8 cellular contexts compared by ENCODE assay signal in genomic region chr20:20860078-20860806, GRCh38.
DNase-seq lines count a peak whose midpoint lies in the region; ATAC-seq and TF ChIP-seq lines count a peak whose summit lies in the region.

No MANE protein-coding gene starts in this region.

- H3K4me3 ChIP-seq in AG09309 (ENCODE audit: control insufficient read depth, low read depth, low read length), result no peak overlapping the region

- no peaks in the 10 kb centered on the region for H3K36me3 Mint-ChIP-seq in chondrocyte (ENCODE audit: low read depth)

- peak; percentile 56 for DNase-seq in AG09309 (ENCODE audit: low read depth)
- peak; percentile 93 for DNase-seq in NCI-H510A treated with DMSO at 0.1 percent for 48 hours (lab: John Stamatoyannopoulos, UW)
- DNase-seq in activated CD4-positive, alpha-beta T cell treated with anti-CD3 and anti-CD28 coated beads for 1 hour, result peak; percentile 69
- no peak for DNase-seq in chondrocyte (ENCODE audit: low spot score)
- DNase-seq in left lobe of liver (ENCODE audit: low spot score), result peak; percentile 79
- peak; percentile 89 for DNase-seq in stimulated activated CD4-positive, alpha-beta T cell treated with anti-CD3 and anti-CD28 coated beads, Interleukin-4, amount 100 ng/mL, for 24 hours

- TF ChIP-seq CTCF in AG09309 (IDR thresholded peaks at IDR 0.05; ENCODE audit: control insufficient read depth, insufficient read depth, low read depth, low read length, missing control alignments) (peak; percentile 90), chondrocyte (IDR thresholded peaks at IDR 0.05) (peak; percentile 95)

- peaks cover 19% of the 10 kb centered on the region for H3K27me3 Mint-ChIP-seq in chondrocyte (ENCODE audit: low read depth)

- ATAC-seq in GM18870 (IDR thresholded peaks at IDR 0.05; ENCODE audit: unreplicated experiment) (peak; percentile 82), HG03457 (IDR thresholded peaks at IDR 0.05; ENCODE audit: unreplicated experiment) (peak; percentile 77), left lobe of liver (peak; percentile 99)

- H3K9me3 Mint-ChIP-seq in chondrocyte (ENCODE audit: low read depth), result no peaks in the 10 kb centered on the region

- peaks cover 3% of the 10 kb centered on the region for H3K4me1 Mint-ChIP-seq in chondrocyte (ENCODE audit: low read depth)

- no peak overlapping the region for H3K4me3 Mint-ChIP-seq in chondrocyte (ENCODE audit: unreplicated experiment)

- no peak overlapping the region for H3K27ac Mint-ChIP-seq in chondrocyte (ENCODE audit: unreplicated experiment)
